ENCODE assay signal across 14 cellular contexts in genomic region chr6:11204987-11205386, GRCh38.
"Had no signal": no experiment of that assay in that cellular context is flagged by ENCODE, and none has a peak within 500 bp of the region (broad histone marks: within the 10 kb centered on the region; RNA-seq: fewer than 3 reads in every experiment).

No MANE protein-coding gene starts in this region.

- H3K27me3 Mint-ChIP-seq: activated CD4-positive, alpha-beta T cell treated with anti-CD3 and anti-CD28 coated beads, Interleukin-2, amount 10 ng/mL, durations not matched to agents 7 days and 5 days had no signal

- H3K36me3 ChIP-seq: breast epithelium, esophagus squamous epithelium, ovary, vagina had no signal

- H3K27ac ChIP-seq: ovary, vagina had no signal

- H3K9me3 ChIP-seq: breast epithelium, esophagus squamous epithelium, ovary, vagina had no signal

- DNase-seq: activated CD4-positive, alpha-beta T cell treated with anti-CD3 and anti-CD28 coated beads, Interleukin-2, amount 10 ng/mL, durations not matched to agents 7 days and 5 days; activated T-cell treated with anti-CD3 and anti-CD28 coated beads, Interleukin-2, amount 50 U/mL, for 48 hours; dorsolateral prefrontal cortex; esophagus squamous epithelium; foreskin fibroblast; mammary epithelial cell; nephron progenitor cell; ovary; stimulated activated CD4-positive, alpha-beta T cell treated with anti-CD3 and anti-CD28 coated beads, Interleukin-4, amount 100 ng/mL, for 1 hour; stimulated activated CD8-positive, alpha-beta memory T cell treated with anti-CD3 and anti-CD28 coated beads, Interleukin-4, amount 100 ng/mL, for 48 hours; stimulated activated naive CD8-positive, alpha-beta T cell treated with anti-CD3 and anti-CD28 coated beads, Interleukin-15, Interleukin-2, amounts not matched to agents 100 U/mL and 50 U/mL, for 24 hours had no signal

- H3K4me3 ChIP-seq: breast epithelium, dorsolateral prefrontal cortex, esophagus squamous epithelium, ovary, vagina had no signal

- H3K9me3 Mint-ChIP-seq: nephron progenitor cell had no signal

- H3K27ac Mint-ChIP-seq: activated CD4-positive, alpha-beta T cell treated with anti-CD3 and anti-CD28 coated beads, Interleukin-2, amount 10 ng/mL, durations not matched to agents 7 days and 5 days; nephron progenitor cell had no signal

- H3K27me3 ChIP-seq: breast epithelium, dorsolateral prefrontal cortex, esophagus squamous epithelium, ovary, vagina had no signal

- H3K4me3 Mint-ChIP-seq: activated CD4-positive, alpha-beta T cell treated with anti-CD3 and anti-CD28 coated beads, Interleukin-2, amount 10 ng/mL, durations not matched to agents 7 days and 5 days; nephron progenitor cell had no signal

- ATAC-seq: SK-N-SH treated with all-trans-retinoic acid at 6 μM for 48 hours; stimulated activated naive CD8-positive, alpha-beta T cell treated with anti-CD3 and anti-CD28 coated beads, Interleukin-15, Interleukin-2, amounts not matched to agents 100 U/mL and 50 U/mL, for 24 hours had no signal
